In genomic region chr20:44596876-44597275, GRCh38 we compare ENCODE assay signal across 1 cellular context.
TF ChIP-seq lines count a peak whose summit lies in the region.

No MANE protein-coding gene starts in this region.

TF ChIP-seq in endothelial cell of umbilical vein, 7 proteins besides CTCF, POLR2A, EP300 and RAD21:
- TF ChIP-seq JUN (IDR thresholded peaks at IDR 0.05; ENCODE audit: borderline replicate concordance, insufficient read depth, insufficient read length, low read depth) (no peak), MAX (IDR thresholded peaks at IDR 0.05; ENCODE audit: insufficient read depth, insufficient read length) (no peak), EZH2 (IDR thresholded peaks at IDR 0.05; ENCODE audit: borderline replicate concordance, low read depth, low read length, severe bottlenecking) (no peak), MYC (IDR thresholded peaks at IDR 0.05; ENCODE audit: low read depth, low read length) (no peak), GATA2 (IDR thresholded peaks at IDR 0.05; ENCODE audit: insufficient read depth, insufficient read length, low read depth, low read length) (no peak), FOS (IDR thresholded peaks at IDR 0.05; ENCODE audit: borderline replicate concordance, insufficient read depth, low read length) (no peak), POLR2AphosphoS5 (IDR thresholded peaks at IDR 0.05; ENCODE audit: insufficient read depth, low read depth, low read length) (no peak)
